8 cellular contexts compared by ENCODE assay signal in genomic region chr11:2700415-2701211, GRCh38. TPM values are rescaled to one million over a fixed set of nuclear protein-coding genes. Genes with fewer than 3 reads are reported as not detected.
DNase-seq lines count a peak whose midpoint lies in the region; ATAC-seq lines count a peak whose summit lies in the region.

No MANE protein-coding gene starts in this region.

- H3K4me1 ChIP-seq in SJCRH30 = peaks cover 51% of the 10 kb centered on the region

- H3K27me3 ChIP-seq in SJCRH30 = no peaks in the 10 kb centered on the region
- H3K27me3 ChIP-seq in layer of hippocampus (ENCODE audit: control insufficient read depth, insufficient read depth, low read length) = no peaks in the 10 kb centered on the region

- H3K4me3 ChIP-seq in SJCRH30 = peak overlapping the region; percentile 93

- ATAC-seq in HG02973 (IDR thresholded peaks at IDR 0.05; ENCODE audit: unreplicated experiment) = peak; percentile 23

- peaks cover 28% of the 10 kb centered on the region for H3K36me3 ChIP-seq in SJCRH30

- H3K27ac ChIP-seq in SJCRH30 = peak overlapping the region; percentile 89
- peak overlapping the region; percentile 76 for H3K27ac ChIP-seq in caudate nucleus (ENCODE audit: low read depth, low read length)
- H3K27ac ChIP-seq in layer of hippocampus (ENCODE audit: low read depth, low read length) = peak overlapping the region; percentile 90

- H3K9me3 ChIP-seq in SJCRH30 (replicated peaks) = no peaks in the 10 kb centered on the region

- DNase-seq in NCI-H82 (lab: John Stamatoyannopoulos, UW) (peak; percentile 36), NCI-H82 treated with DMSO at 0.1 percent for 48 hours (lab: John Stamatoyannopoulos, UW; ENCODE audit: unreplicated experiment) (no peak), SJCRH30 (peak; percentile 78 to 82), caudate nucleus (lab: John Stamatoyannopoulos, UW) (peak in 13 of 61 donors; percentile 15 to 38 (median 30)), cerebellar cortex (ENCODE audit: low spot score) (no peak)
- DNase-seq in stimulated activated CD4-positive, alpha-beta T cell treated with anti-CD3 and anti-CD28 coated beads, Interleukin-2, amount 100 ng/mL, for 24 hours = peak; percentile 35 to 62

RNA-seq across cellular contexts. Expression of gene KCNQ1OT1, which starts 0.8 kb away (rescaled TPM):
- 8.5 and 12.3 TPM in 2 replicates for total RNA-seq in SJCRH30 (2014; rRNA removed; shearing (Covaris generic))

Comparison
In these comparisons a context has a peak if more than half of its experiments do, and no peak if none do; other contexts are left out.
1. DNase-seq: peak in NCI-H82 (single experiment), SJCRH30 (2 of 2) and stimulated activated CD4-positive, alpha-beta T cell treated with anti-CD3 and anti-CD28 coated beads, Interleukin-2, amount 100 ng/mL, for 24 hours (2 of 2); none in NCI-H82 treated with DMSO at 0.1 percent for 48 hours (single experiment) and cerebellar cortex (single experiment).
2. Peak in every context shown above with its lines, with median percentiles within 50 percentile points of each other: H3K27ac ChIP-seq.